Comparison of ENCODE assay signal across 8 cellular contexts in the genomic region with DNA sequence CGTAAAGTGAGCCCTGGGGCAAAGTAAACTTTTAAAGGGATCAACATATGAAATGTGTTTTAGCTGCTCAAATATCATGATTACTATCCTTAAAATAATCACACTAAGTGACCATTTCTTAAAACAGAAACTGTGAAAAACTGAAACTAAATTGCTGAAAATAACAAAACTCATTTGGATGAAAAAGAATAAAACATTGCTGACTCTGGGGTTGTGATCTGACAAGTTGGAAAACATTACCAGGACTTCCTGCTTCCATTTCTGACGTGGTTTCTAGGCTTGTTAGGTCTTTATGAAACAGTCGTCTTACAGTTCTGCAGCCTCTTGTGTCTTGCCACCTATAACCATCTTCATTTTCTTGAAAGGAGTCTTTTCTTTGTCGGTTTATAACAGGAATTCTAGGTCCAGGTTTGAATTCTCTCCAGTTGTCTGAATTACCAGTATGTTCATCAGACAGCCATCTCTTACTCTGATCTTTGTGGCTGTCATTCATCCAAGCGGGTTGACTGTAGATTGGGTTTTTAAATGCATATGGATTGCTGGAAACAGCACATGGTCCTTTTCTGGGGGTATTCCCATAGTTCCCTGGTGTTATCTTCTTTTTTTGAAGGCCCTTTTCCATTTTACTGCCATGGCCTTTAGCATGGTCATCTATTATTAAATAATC.
DNase-seq lines count a peak whose midpoint lies in the region; ATAC-seq and TF ChIP-seq lines count a peak whose summit lies in the region.

No MANE protein-coding gene starts in this region.

- no peaks in the 10 kb centered on the region for H3K9me3 Mint-ChIP-seq in memory B cell

- TF ChIP-seq CTCF in AG09309 (IDR thresholded peaks at IDR 0.05; ENCODE audit: control insufficient read depth, insufficient read depth, low read depth, low read length, missing control alignments) = no peak
- TF ChIP-seq CTCF in HFF-Myc (IDR thresholded peaks at IDR 0.05; ENCODE audit: low read depth, low read length, missing control alignments) = no peak

- peaks cover 27% of the 10 kb centered on the region for H3K4me1 Mint-ChIP-seq in memory B cell

- H3K4me3 Mint-ChIP-seq in memory B cell = peak overlapping the region; percentile 84

- no peak for ATAC-seq in memory B cell (ENCODE audit: low read depth)
- no peak for ATAC-seq in GM19351 (IDR thresholded peaks at IDR 0.05; ENCODE audit: unreplicated experiment)

- peak overlapping the region; percentile 93 for H3K27ac Mint-ChIP-seq in memory B cell

- H3K36me3 Mint-ChIP-seq in memory B cell = peaks cover 6% of the 10 kb centered on the region

- H3K4me3 ChIP-seq in AG09309 (ENCODE audit: control insufficient read depth, low read depth, low read length) (peak overlapping the region; percentile 98), HFF-Myc (replicated peaks; ENCODE audit: low read depth, low read length) (peak overlapping the region; percentile 80)

- H3K27me3 Mint-ChIP-seq in memory B cell = no peaks in the 10 kb centered on the region

- DNase-seq in AG09309 (ENCODE audit: low read depth) = no peak
- DNase-seq in HFF-Myc (ENCODE audit: extremely low read depth, low read depth) = no peak
- DNase-seq in amniotic epithelial cell (ENCODE audit: low read depth) = peak; percentile 30
- no peak for DNase-seq in memory B cell (ENCODE audit: low spot score in 2 of 2)
- DNase-seq in NCI-H748 (lab: John Stamatoyannopoulos, UW; ENCODE audit: unreplicated experiment) = no peak
- DNase-seq in NCI-H1694 (lab: John Stamatoyannopoulos, UW) = no peak
- DNase-seq in activated CD8-positive, alpha-beta memory T cell treated with anti-CD3 and anti-CD28 coated beads, Interleukin-2, amount 50 U/mL, for 48 hours = no peak
